Comparison of ENCODE assay signal across 19 cellular contexts in the genomic region with DNA sequence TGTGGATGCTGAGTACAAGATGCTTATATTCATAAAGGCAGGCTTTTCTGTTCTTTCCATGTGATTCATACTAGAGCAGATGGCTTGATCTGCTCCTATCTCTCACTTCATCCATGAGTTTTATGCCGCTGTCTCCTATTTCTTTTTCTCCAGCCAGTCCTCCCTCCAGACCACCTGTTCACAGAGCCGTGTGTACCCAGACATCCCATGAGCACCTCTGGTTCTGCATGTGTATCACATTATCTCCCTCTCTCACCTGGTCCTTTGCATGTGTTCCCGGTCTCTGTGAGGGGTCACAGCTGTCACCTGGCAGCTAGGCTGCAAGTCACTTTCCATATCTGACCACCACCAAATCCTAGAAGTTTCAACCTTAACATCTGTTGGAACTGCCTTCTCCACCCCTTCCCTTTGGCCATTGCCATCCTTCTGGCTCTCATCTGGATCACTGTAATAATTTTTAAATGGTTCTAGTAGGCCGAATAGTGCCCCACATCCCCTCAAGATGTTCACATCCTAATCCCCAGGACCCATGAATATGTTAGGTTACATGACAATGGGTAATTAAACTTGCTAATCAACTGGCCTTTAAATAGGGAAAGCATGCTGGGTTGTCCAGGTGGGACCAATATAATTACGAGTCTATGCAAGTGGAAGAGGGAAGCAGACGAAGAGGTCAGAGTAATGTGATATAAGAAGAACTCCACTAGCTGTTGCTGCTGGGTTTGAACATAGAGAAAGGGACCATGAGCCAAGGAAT.
"Had no signal": no experiment of that assay in that cellular context is flagged by ENCODE, and none has a peak within 500 bp of the region (broad histone marks: within the 10 kb centered on the region; RNA-seq: fewer than 3 reads in every experiment).

No MANE protein-coding gene starts in this region.

- H3K4me3 Mint-ChIP-seq: activated CD4-positive, alpha-beta T cell treated with anti-CD3 and anti-CD28 coated beads, Interleukin-2, amount 10 ng/mL, durations not matched to agents 7 days and 5 days; activated naive CD4-positive, alpha-beta T cell treated with anti-CD3 and anti-CD28 coated beads, Interleukin-2, amount 50 U/mL, for 24 hours; brain; central memory CD8-positive, alpha-beta T cell; dendritic cell treated with granulocyte-macrophage colony-stimulating factor and Interleukin-4, amounts not matched to agents 40 ng/mL and 50 ng/mL, for 4 days; effector memory CD8-positive, alpha-beta T cell; naive thymus-derived CD4-positive, alpha-beta T cell had no signal

- H3K27ac Mint-ChIP-seq: activated CD4-positive, alpha-beta T cell treated with anti-CD3 and anti-CD28 coated beads, Interleukin-2, amount 10 ng/mL, durations not matched to agents 7 days and 5 days; activated naive CD4-positive, alpha-beta T cell treated with anti-CD3 and anti-CD28 coated beads, Interleukin-2, amount 50 U/mL, for 24 hours; dendritic cell treated with granulocyte-macrophage colony-stimulating factor and Interleukin-4, amounts not matched to agents 40 ng/mL and 50 ng/mL, for 4 days; effector memory CD8-positive, alpha-beta T cell; naive thymus-derived CD4-positive, alpha-beta T cell had no signal

- H3K9me3 Mint-ChIP-seq: activated CD4-positive, alpha-beta T cell treated with anti-CD3 and anti-CD28 coated beads, Interleukin-2, amount 10 ng/mL, durations not matched to agents 7 days and 5 days; activated naive CD4-positive, alpha-beta T cell treated with anti-CD3 and anti-CD28 coated beads, Interleukin-2, amount 50 U/mL, for 24 hours; brain; central memory CD8-positive, alpha-beta T cell; dendritic cell treated with granulocyte-macrophage colony-stimulating factor and Interleukin-4, amounts not matched to agents 40 ng/mL and 50 ng/mL, for 4 days; effector memory CD8-positive, alpha-beta T cell; naive thymus-derived CD4-positive, alpha-beta T cell had no signal

- H3K27me3 Mint-ChIP-seq: brain; central memory CD8-positive, alpha-beta T cell had no signal

- ATAC-seq: effector memory CD8-positive, alpha-beta T cell; left colon; naive thymus-derived CD4-positive, alpha-beta T cell had no signal

- H3K27ac ChIP-seq: right atrium auricular region, skin epidermis, tibial artery, VCaP had no signal

- H3K27me3 ChIP-seq: right atrium auricular region, tibial artery had no signal

- H3K4me1 ChIP-seq: right atrium auricular region, tibial artery had no signal

- DNase-seq: activated CD4-positive, alpha-beta T cell treated with anti-CD3 and anti-CD28 coated beads, Interleukin-2, amount 10 ng/mL, durations not matched to agents 7 days and 5 days; activated effector memory CD4-positive, alpha-beta T cell treated with Interleukin-2 at 50 U/mL for 16 hours; activated T-cell treated with anti-CD3 and anti-CD28 coated beads for 4 hours; amygdala; effector memory CD8-positive, alpha-beta T cell; erythroblast; left colon; naive thymus-derived CD4-positive, alpha-beta T cell; stimulated activated CD4-positive, alpha-beta T cell treated with anti-CD3 and anti-CD28 coated beads, Interleukin-4, amount 100 ng/mL, for 4 hours; T-helper 1 cell; tibial artery had no signal

- H3K36me3 ChIP-seq: right atrium auricular region, tibial artery had no signal

- H3K4me3 ChIP-seq: lung, right atrium auricular region, skin epidermis, tibial artery had no signal

- H3K4me1 Mint-ChIP-seq: activated CD4-positive, alpha-beta T cell treated with anti-CD3 and anti-CD28 coated beads, Interleukin-2, amount 10 ng/mL, durations not matched to agents 7 days and 5 days; activated naive CD4-positive, alpha-beta T cell treated with anti-CD3 and anti-CD28 coated beads, Interleukin-2, amount 50 U/mL, for 24 hours; central memory CD8-positive, alpha-beta T cell; naive thymus-derived CD4-positive, alpha-beta T cell had no signal

- H3K36me3 Mint-ChIP-seq: activated naive CD4-positive, alpha-beta T cell treated with anti-CD3 and anti-CD28 coated beads, Interleukin-2, amount 50 U/mL, for 24 hours; brain; naive thymus-derived CD4-positive, alpha-beta T cell had no signal
